Comparison of ENCODE assay signal across 8 cellular contexts in genomic region chr11:67758009-67758408, GRCh38.
DNase-seq lines count a peak whose midpoint lies in the region; TF ChIP-seq lines count a peak whose summit lies in the region.
"Not testable (repeated sequence)": the region's sequence is repeated elsewhere in the genome, so short reads cannot be mapped to it uniquely, and the experiment has no call there.

No MANE protein-coding gene starts in this region.

- H3K27ac Mint-ChIP-seq in H9 (peak overlapping the region in 2 of 3 experiments; percentile 37 to 41; a peak in 3 of 7 replicates), brain (peak overlapping the region in 3 of 5 experiments; percentile 35 to 54 (median 46)), neural progenitor cell (peak overlapping the region; percentile 62), type B pancreatic cell (peak overlapping the region; percentile 83)

- H3K23ac ChIP-seq in H9 (ENCODE audit: insufficient read length, low read depth, low read length): not testable (repeated sequence)

- peaks cover 0 to 13% (median 3%) of the 10 kb centered on the region in 3 experiments; a peak in 4 of 7 replicates for H3K36me3 Mint-ChIP-seq in H9 (ENCODE audit: insufficient read depth in 1 of 3, low read depth in 3 of 3)
- H3K36me3 Mint-ChIP-seq in brain, neural progenitor cell, type B pancreatic cell: not testable (repeated sequence)

- not testable (repeated sequence) for TF ChIP-seq CTCF in H9 (conservative IDR thresholded peaks at IDR 0.05); brain (conservative IDR thresholded peaks at IDR 0.05); neural progenitor cell (IDR thresholded peaks at IDR 0.05); type B pancreatic cell (conservative IDR thresholded peaks at IDR 0.05)

- H4K20me1 ChIP-seq in H9 (ENCODE audit: control insufficient read depth, insufficient read depth, insufficient read length); neural progenitor cell (ENCODE audit: low read depth): not testable (repeated sequence)

- not testable (repeated sequence) for H3K4me2 ChIP-seq in H9 (ENCODE audit: insufficient read depth, insufficient read length, low read length)
- peak overlapping the region; percentile 62 for H3K4me2 ChIP-seq in neural progenitor cell

- no CpG with 5 or more reads among the region's 5 CpGs for WGBS in H9 (ENCODE audit: extremely low coverage, insufficient read length, low lambda C conversion rate)

- not testable (repeated sequence) for H4K91ac ChIP-seq in H9 (ENCODE audit: insufficient read length, low read depth, low read length)

- not testable (repeated sequence) for H3K4me3 ChIP-seq in neural progenitor cell

- H4K5ac ChIP-seq in H9 (ENCODE audit: insufficient read length, low read depth, low read length): not testable (repeated sequence)

- H3K27me3 Mint-ChIP-seq in H9 (ENCODE audit: low read depth); neural progenitor cell (ENCODE audit: insufficient read depth, low read depth); type B pancreatic cell: not testable (repeated sequence)
- H3K27me3 Mint-ChIP-seq in brain: peaks cover 16% of the 10 kb centered on the region

- H2BK20ac ChIP-seq in H9 (ENCODE audit: low read depth, low read length, poor library complexity, severe bottlenecking): not testable (repeated sequence)

- not testable (repeated sequence) for H2BK5ac ChIP-seq in H9 (ENCODE audit: insufficient read length, low read length)

- not testable (repeated sequence) for H2AFZ ChIP-seq in H9 (ENCODE audit: low read length); neural progenitor cell (replicated peaks)

- H3K4me1 ChIP-seq in H9 (ENCODE audit: insufficient read depth, low read length): not testable (repeated sequence)
- peaks cover 18% of the 10 kb centered on the region for H3K4me1 ChIP-seq in neural progenitor cell

- not testable (repeated sequence) for H3K14ac ChIP-seq in H9 (ENCODE audit: insufficient read depth, low read length)

- not testable (repeated sequence) for H2BK12ac ChIP-seq in H9 (ENCODE audit: insufficient read length, low read depth, low read length)

- H3K79me1 ChIP-seq in H9 (ENCODE audit: insufficient read depth, low read depth, low read length, poor library complexity, severe bottlenecking): not testable (repeated sequence)

- DNase-seq in H9; type B pancreatic cell (ENCODE audit: extremely low spot score, unreplicated experiment): not testable (repeated sequence)
- DNase-seq in NCI-H187 treated with DMSO at 0.1 percent for 48 hours (lab: John Stamatoyannopoulos, UW): peak; percentile 55
- DNase-seq in NCI-H526 (lab: John Stamatoyannopoulos, UW): peak; percentile 60 to 78
- peak; percentile 54 for DNase-seq in SK-N-DZ (ENCODE audit: low spot score)
- peak; percentile 28 for DNase-seq in left kidney (ENCODE audit: low read depth, low spot score)
- DNase-seq in neural progenitor cell (ENCODE audit: low spot score): peak; percentile 50

- H3T11ph ChIP-seq in H9 (ENCODE audit: low read length): not testable (repeated sequence)

- peaks cover 48 to 51% of the 10 kb centered on the region in 2 experiments for H3K4me1 Mint-ChIP-seq in H9
- peaks cover 53% of the 10 kb centered on the region for H3K4me1 Mint-ChIP-seq in brain
- peaks cover 44% of the 10 kb centered on the region for H3K4me1 Mint-ChIP-seq in neural progenitor cell
- H3K4me1 Mint-ChIP-seq in type B pancreatic cell (ENCODE audit: unreplicated experiment): peaks cover 22% of the 10 kb centered on the region

- H3K79me2 ChIP-seq in H9 (ENCODE audit: insufficient read depth, low read length); neural progenitor cell (ENCODE audit: low read depth): not testable (repeated sequence)

- not testable (repeated sequence) for H3K23me2 ChIP-seq in H9 (ENCODE audit: insufficient read length, low read depth, low read length, poor library complexity, severe bottlenecking)

- not testable (repeated sequence) for H3K36me3 ChIP-seq in neural progenitor cell

- H3K9me3 ChIP-seq in H9 (ENCODE audit: control insufficient read depth, low read depth, low read length); neural progenitor cell (ENCODE audit: low read depth): not testable (repeated sequence)

- H3K4me3 Mint-ChIP-seq in H9 (peak overlapping the region; percentile 5 to 10; a peak in 2 of 5 replicates), neural progenitor cell (peak overlapping the region; percentile 37), type B pancreatic cell (peak overlapping the region; percentile 64)
- H3K4me3 Mint-ChIP-seq in brain: not testable (repeated sequence)

- H3K9me3 Mint-ChIP-seq in H9, brain, neural progenitor cell, type B pancreatic cell: not testable (repeated sequence)

- not testable (repeated sequence) for H2BK120ac ChIP-seq in H9 (ENCODE audit: low read depth, low read length, poor library complexity, severe bottlenecking)

- H3K9ac ChIP-seq in H9 (ENCODE audit: extremely low read depth, insufficient read length, low read length); neural progenitor cell: not testable (repeated sequence)

- not testable (repeated sequence) for H3K27me3 ChIP-seq in H9 (ENCODE audit: insufficient read depth, low read length); neural progenitor cell

- not testable (repeated sequence) for H4K8ac ChIP-seq in H9 (replicated peaks; ENCODE audit: insufficient read length, low read depth, low read length)

- H3F3A ChIP-seq in neural progenitor cell (ENCODE audit: low read depth): not testable (repeated sequence)

- H3K56ac ChIP-seq in H9 (ENCODE audit: insufficient read length, low read depth, low read length): not testable (repeated sequence)

- H2BK15ac ChIP-seq in H9 (ENCODE audit: low read depth, low read length): not testable (repeated sequence)

- not testable (repeated sequence) for H3K4ac ChIP-seq in H9 (ENCODE audit: low read depth, low read length)

- H2AK5ac ChIP-seq in H9 (ENCODE audit: insufficient read length, low read length): not testable (repeated sequence)

- H3K27ac ChIP-seq in H9 (ENCODE audit: insufficient read length, low read depth, low read length); neural progenitor cell: not testable (repeated sequence)

- H3K18ac ChIP-seq in H9 (ENCODE audit: insufficient read length, low read depth, low read length): not testable (repeated sequence)
